Comparison of ENCODE assay signal across 20 cellular contexts in genomic region chr12:75047885-75048525, GRCh38.
A peak's percentile ranks its signal among the peaks of the same experiment; 100 is the strongest.
DNase-seq lines count a peak whose midpoint lies in the region; ATAC-seq, FAIRE-seq and TF ChIP-seq lines count a peak whose summit lies in the region.
"Had no signal": no experiment of that assay in that cellular context is flagged by ENCODE, and none has a peak within 500 bp of the region (broad histone marks: within the 10 kb centered on the region; RNA-seq: fewer than 3 reads in every experiment).

No MANE protein-coding gene starts in this region.

- TF ChIP-seq EP300 in K562 (IDR thresholded peaks at IDR 0.05; ENCODE audit: low read length) = no peak

- H3K79me2 ChIP-seq in PC-9 (ENCODE audit: low read depth) (no peaks in the 10 kb centered on the region), K562 (ENCODE audit: control insufficient read depth, insufficient read depth, low read length) (no peaks in the 10 kb centered on the region)

- H2AFZ ChIP-seq in PC-9 (peak overlapping the region; percentile 46; the same call in 1 of the 2 replicates), K562 (ENCODE audit: low read depth, low read length) (no peak overlapping the region)
- H2AFZ ChIP-seq: GM23338 had no signal

- H3K4me2 ChIP-seq in PC-9 (no peak overlapping the region), K562 (ENCODE audit: insufficient read depth, low read length) (no peak overlapping the region)
- H3K4me2 ChIP-seq: GM23338 had no signal

- H3K27me3 ChIP-seq in PC-9 (ENCODE audit: insufficient read depth, low read depth) (no peaks in the 10 kb centered on the region), K562 (ENCODE audit: control insufficient read depth in 2 of 2, insufficient read depth in 2 of 2, low read length in 2 of 2) (no peaks in the 10 kb centered on the region), right lobe of liver (no peaks in the 10 kb centered on the region), WERI-Rb-1 (ENCODE audit: insufficient read depth, low read depth, severe bottlenecking) (no peaks in the 10 kb centered on the region)

- no peak for ATAC-seq in K562
- peak; percentile 24 to 50 (median 38) for ATAC-seq in right lobe of liver
- ATAC-seq: CD8-positive, alpha-beta T cell; GM23338; Panc1; T-cell had no signal

- 0 out of 2 replicates have a peak, but pooled peaks cover 4% of the 10 kb centered on the region for H3K9me2 ChIP-seq in PC-9 (ENCODE audit: insufficient read depth)

- no peaks in the 10 kb centered on the region for H3K9me1 ChIP-seq in K562 (ENCODE audit: control insufficient read depth, insufficient read depth, low read length)

- H3K4me3 ChIP-seq in PC-9 = no peak overlapping the region
- H3K4me3 ChIP-seq in K562 = no peak overlapping the region
- H3K4me3 ChIP-seq in right lobe of liver = no peak overlapping the region
- H3K4me3 ChIP-seq in WERI-Rb-1 (ENCODE audit: low read depth, low read length) = no peak overlapping the region
- H3K4me3 ChIP-seq: GM23338, HAP-1 had no signal

- TF ChIP-seq CTCF in PC-9 (conservative IDR thresholded peaks at IDR 0.05) (no peak), K562 (IDR thresholded peaks at IDR 0.05 in 2 of 3, conservative IDR thresholded peaks at IDR 0.05 in 1 of 3; ENCODE audit: insufficient read depth in 2 of 3, low read depth in 1 of 3, low read length in 3 of 3) (no peak), right lobe of liver (IDR thresholded peaks at IDR 0.05) (no peak), WERI-Rb-1 (IDR thresholded peaks at IDR 0.05; ENCODE audit: low read depth, low read length) (no peak)

- no peaks in the 10 kb centered on the region for H3K4me1 ChIP-seq in PC-9 (replicated peaks; ENCODE audit: insufficient read depth)
- H3K4me1 ChIP-seq in K562 (replicated peaks in 1 of 2; ENCODE audit: control insufficient read depth in 2 of 2, insufficient read depth in 2 of 2, low read length in 2 of 2) = no peaks in the 10 kb centered on the region
- peaks cover 0 to 4% (median 0%) of the 10 kb centered on the region in 4 donors for H3K4me1 ChIP-seq in right lobe of liver
- H3K4me1 ChIP-seq: HAP-1 had no signal

- no peak for FAIRE-seq in K562 (lab: Jason Lieb, UNC)
- FAIRE-seq: GM18507 had no signal

- TF ChIP-seq RAD21 in K562 (CRISPR knock-in tag; conservative IDR thresholded peaks at IDR 0.05 in 1 of 2, IDR thresholded peaks at IDR 0.05 in 1 of 2) = no peak

- intact Hi-C loops in PC-9 (cut with micrococcal nuclease; ENCODE audit: unreplicated experiment) (no loop called here), K562 (cut with micrococcal nuclease) (no loop called here), right lobe of liver (cut with DNase I) (no loop called here)

- no TSS peak for BruUV-seq in PC-9 (replicated peaks; lab: Mats Ljungman, UMichigan)
- no TSS peak for BruUV-seq in K562 (replicated peaks; lab: Mats Ljungman, UMichigan)

- WGBS in K562 (ENCODE audit: insufficient coverage, low coverage, missing lambda C conversion rate) = 0% methylated on average over 10 of the region's 10 CpGs
- 51% methylated on average over 10 of the region's 10 CpGs for WGBS in right lobe of liver (ENCODE audit: insufficient coverage, low coverage, low lambda C conversion rate, missing lambda C conversion rate)

- H3K9me3 ChIP-seq in PC-9 (ENCODE audit: insufficient read depth, low read depth) = no peaks in the 10 kb centered on the region
- no peaks in the 10 kb centered on the region for H3K9me3 ChIP-seq in K562 (replicated peaks; ENCODE audit: control insufficient read depth, insufficient read depth, low read depth, low read length)
- no peaks in the 10 kb centered on the region for H3K9me3 ChIP-seq in right lobe of liver
- H3K9me3 ChIP-seq in WERI-Rb-1 (ENCODE audit: severe bottlenecking) = no peaks in the 10 kb centered on the region
- H3K9me3 ChIP-seq: HAP-1 had no signal

- H4K20me1 ChIP-seq in PC-9 (ENCODE audit: insufficient read depth) (no peaks in the 10 kb centered on the region), K562 (replicated peaks; ENCODE audit: control insufficient read depth, insufficient read depth, low read length) (no peaks in the 10 kb centered on the region)

- DNase-seq in DMS53 treated with DMSO at 0.1 percent for 48 hours (lab: John Stamatoyannopoulos, UW; ENCODE audit: unreplicated experiment) (peak; percentile 29), PC-9 (no peak), K562 (ENCODE audit: extremely low read depth in 1 of 4, low spot score in 3 of 4) (no peak), right lobe of liver (no peak), DMS79 (lab: John Stamatoyannopoulos, UW) (no peak), WERI-Rb-1 (no peak), cerebellar cortex (ENCODE audit: low spot score) (no peak)
- DNase-seq: CD8-positive, alpha-beta T cell; DMS 273 treated with DMSO at 0.1 percent for 48 hours; HFFc6; NCI-H2029; NCI-H526; SHP77; T-cell had no signal

- POLR2A ChIA-PET in PC-9 (lab: Charles Lee; ENCODE audit: unreplicated experiment) (no interaction called here), K562 (lab: Yijun Ruan, JAX) (no interaction called here)

- H3F3A ChIP-seq in PC-9 (ENCODE audit: insufficient read depth, low read depth) = no peaks in the 10 kb centered on the region; the same call in 1 of the 2 replicates

- CTCF ChIA-PET in PC-9 (lab: Charles Lee) (no interaction called here), K562 (lab: Yijun Ruan, JAX; ENCODE audit: low intra/inter-chr PET ratio) (no interaction called here)

- no peak for TF ChIP-seq POLR2A in K562 (conservative IDR thresholded peaks at IDR 0.05)
- no peak for TF ChIP-seq POLR2A in right lobe of liver (IDR thresholded peaks at IDR 0.05)

- H3K27ac ChIP-seq in PC-9 (no peak overlapping the region), K562 (ENCODE audit: extremely low read depth, low read depth, low read length) (no peak overlapping the region), right lobe of liver (no peak overlapping the region), WERI-Rb-1 (no peak overlapping the region)
- H3K27ac ChIP-seq: C4-2B, RWPE1 had no signal

- H3K36me3 ChIP-seq in PC-9 (ENCODE audit: low read depth) (no peaks in the 10 kb centered on the region), K562 (ENCODE audit: control insufficient read depth, insufficient read depth, low read length) (no peaks in the 10 kb centered on the region), right lobe of liver (no peaks in the 10 kb centered on the region), WERI-Rb-1 (no peaks in the 10 kb centered on the region)
- H3K36me3 ChIP-seq: HAP-1 had no signal

- in situ Hi-C loops in K562 (cut with MboI) = no loop called here

- no peak overlapping the region for H3K9ac ChIP-seq in K562 (ENCODE audit: insufficient read depth in 1 of 2, low read depth in 2 of 2, low read length in 2 of 2)

TF ChIP-seq in K562, 482 proteins besides CTCF, POLR2A, EP300 and RAD21:
- TF ChIP-seq ZNF592 (IDR thresholded peaks at IDR 0.05) (no peak), ZNF316 (IDR thresholded peaks at IDR 0.05) (peak; percentile 33; the same call in 1 of the 2 replicates)
